8 cellular contexts compared by ENCODE assay signal in the genomic region with DNA sequence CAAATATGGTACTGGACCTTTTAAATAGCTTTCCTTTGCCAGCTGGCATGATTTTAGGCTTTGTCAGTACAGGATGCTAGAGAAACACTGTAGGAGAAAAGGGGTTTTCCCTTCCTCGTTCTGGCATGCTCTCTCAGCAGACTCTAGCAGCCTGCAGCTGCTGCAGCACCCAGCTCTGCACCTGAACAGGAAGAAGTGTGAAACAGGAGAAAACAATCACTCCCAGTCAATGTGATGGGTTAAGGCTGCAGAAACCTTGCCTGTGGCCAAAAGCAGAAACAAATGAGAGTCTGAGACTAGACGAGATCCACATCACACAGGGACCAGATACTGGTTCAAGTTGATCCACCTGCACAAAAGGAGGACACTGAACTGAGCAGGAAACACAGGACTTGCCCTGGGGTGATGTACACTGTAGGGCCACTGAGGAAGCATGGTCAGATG.
DNase-seq lines count a peak whose midpoint lies in the region; ATAC-seq and FAIRE-seq lines count a peak whose summit lies in the region.

No MANE protein-coding gene starts in this region.

- no peaks in the 10 kb centered on the region for H3K36me3 Mint-ChIP-seq in effector memory CD8-positive, alpha-beta T cell (ENCODE audit: insufficient read depth)

- H3K9ac ChIP-seq in BLaER1 treated with 17β-estradiol and CSF1 and Interleukin-3, amounts not matched to agents 10 nM and 100 nM = no peak overlapping the region

- peaks cover 9 to 12% of the 10 kb centered on the region in 2 donors for H3K4me1 Mint-ChIP-seq in effector memory CD8-positive, alpha-beta T cell (ENCODE audit: low read depth in 2 of 2)

- peak overlapping the region in 10 of 11 experiments; percentile 21 to 59 (median 50); a peak in 18 of 22 replicates for H3K4me2 ChIP-seq in BLaER1 treated with 17β-estradiol and CSF1 and Interleukin-3, amounts not matched to agents 10 nM and 100 nM

- no peak overlapping the region for H3K27ac ChIP-seq in BLaER1 treated with 17β-estradiol and CSF1 and Interleukin-3, amounts not matched to agents 10 nM and 100 nM

- peak overlapping the region; percentile 50 to 59 for H3K4me3 Mint-ChIP-seq in effector memory CD8-positive, alpha-beta T cell

- H3K27me3 ChIP-seq in BLaER1 treated with 17β-estradiol and CSF1 and Interleukin-3, amounts not matched to agents 10 nM and 100 nM = no peaks in the 10 kb centered on the region

- no peaks in the 10 kb centered on the region for H3K9me3 Mint-ChIP-seq in effector memory CD8-positive, alpha-beta T cell

- no peak overlapping the region for H3K4me3 ChIP-seq in BLaER1 treated with 17β-estradiol and CSF1 and Interleukin-3, amounts not matched to agents 10 nM and 100 nM

- peak overlapping the region in 1 of 2 donors; percentile 49 for H3K27ac Mint-ChIP-seq in effector memory CD8-positive, alpha-beta T cell

- H3K4me1 ChIP-seq in BLaER1 treated with 17β-estradiol and CSF1 and Interleukin-3, amounts not matched to agents 10 nM and 100 nM = peaks cover 4 to 19% (median 9%) of the 10 kb centered on the region in 10 experiments; a peak in 18 of 20 replicates

- H4K20me1 ChIP-seq in BLaER1 treated with 17β-estradiol and CSF1 and Interleukin-3, amounts not matched to agents 10 nM and 100 nM = no peaks in the 10 kb centered on the region

- no peaks in the 10 kb centered on the region for H3K9me3 ChIP-seq in BLaER1 treated with 17β-estradiol and CSF1 and Interleukin-3, amounts not matched to agents 10 nM and 100 nM (replicated peaks in 1 of 11)

- ATAC-seq in GM19043 (IDR thresholded peaks at IDR 0.05; ENCODE audit: low read depth, unreplicated experiment) (peak; percentile 95), HG03280 (IDR thresholded peaks at IDR 0.05; ENCODE audit: unreplicated experiment) (peak; percentile 91)
- ATAC-seq in effector memory CD8-positive, alpha-beta T cell (replicated peaks) = peak; percentile 98

- no peaks in the 10 kb centered on the region for H3K36me3 ChIP-seq in BLaER1 treated with 17β-estradiol and CSF1 and Interleukin-3, amounts not matched to agents 10 nM and 100 nM

- no peak for FAIRE-seq in HTR-8/SVneo (lab: Jason Lieb, UNC)

- peak; percentile 26 for DNase-seq in T-helper 22 cell (ENCODE audit: low read depth)
- peak; percentile 12 to 24 (median 15) for DNase-seq in effector memory CD8-positive, alpha-beta T cell
- DNase-seq in stimulated activated CD4-positive, alpha-beta T cell treated with anti-CD3 and anti-CD28 coated beads, TNF-alpha, amount 100 ng/mL, for 4 hours (ENCODE audit: low read depth in 3 of 3) = peak in 2 of 3 experiments; percentile 19 to 28
- no peak for DNase-seq in NCI-H524 treated with DMSO at 0.1 percent for 48 hours (lab: John Stamatoyannopoulos, UW)
- no peak for DNase-seq in HTR-8/SVneo (ENCODE audit: insufficient read length, low spot score)

- peaks cover 18 to 25% of the 10 kb centered on the region in 2 donors for H3K27me3 Mint-ChIP-seq in effector memory CD8-positive, alpha-beta T cell

Comparison
In these comparisons a context has a peak if more than half of its experiments do, and no peak if none do; other contexts are left out.
1. DNase-seq: peak in T-helper 22 cell (single experiment), effector memory CD8-positive, alpha-beta T cell (3 of 3) and stimulated activated CD4-positive, alpha-beta T cell treated with anti-CD3 and anti-CD28 coated beads, TNF-alpha, amount 100 ng/mL, for 4 hours (2 of 3); none in NCI-H524 treated with DMSO at 0.1 percent for 48 hours (single experiment) and HTR-8/SVneo (single experiment).
2. Peak in every context shown above with its lines, with median percentiles within 50 percentile points of each other: ATAC-seq.